1 cellular context compared by ENCODE assay signal in genomic region chr11:46315033-46315738, GRCh38.
TF ChIP-seq lines count a peak whose summit lies in the region.

No MANE protein-coding gene starts in this region.

TF ChIP-seq in GM12878, 131 proteins besides CTCF, POLR2A, EP300 and RAD21 (continued from another document):
- TF ChIP-seq IRF5 (IDR thresholded peaks at IDR 0.05; ENCODE audit: borderline replicate concordance) (no peak), TCF12 (IDR thresholded peaks at IDR 0.05; ENCODE audit: low read depth, low read length) (0 out of 2 replicates have a peak, but pooled peaks have one; percentile 15), CHD2 (IDR thresholded peaks at IDR 0.05; ENCODE audit: borderline replicate concordance, low read depth, low read length) (no peak), PKNOX1 (IDR thresholded peaks at IDR 0.05) (no peak), HDGF (IDR thresholded peaks at IDR 0.05) (0 out of 2 replicates have a peak, but pooled peaks have one; percentile 19), RAD51 (IDR thresholded peaks at IDR 0.05) (peak; percentile 35; the same call in 1 of the 2 replicates)
